Comparison of ENCODE assay signal across 8 cellular contexts in the genomic region with DNA sequence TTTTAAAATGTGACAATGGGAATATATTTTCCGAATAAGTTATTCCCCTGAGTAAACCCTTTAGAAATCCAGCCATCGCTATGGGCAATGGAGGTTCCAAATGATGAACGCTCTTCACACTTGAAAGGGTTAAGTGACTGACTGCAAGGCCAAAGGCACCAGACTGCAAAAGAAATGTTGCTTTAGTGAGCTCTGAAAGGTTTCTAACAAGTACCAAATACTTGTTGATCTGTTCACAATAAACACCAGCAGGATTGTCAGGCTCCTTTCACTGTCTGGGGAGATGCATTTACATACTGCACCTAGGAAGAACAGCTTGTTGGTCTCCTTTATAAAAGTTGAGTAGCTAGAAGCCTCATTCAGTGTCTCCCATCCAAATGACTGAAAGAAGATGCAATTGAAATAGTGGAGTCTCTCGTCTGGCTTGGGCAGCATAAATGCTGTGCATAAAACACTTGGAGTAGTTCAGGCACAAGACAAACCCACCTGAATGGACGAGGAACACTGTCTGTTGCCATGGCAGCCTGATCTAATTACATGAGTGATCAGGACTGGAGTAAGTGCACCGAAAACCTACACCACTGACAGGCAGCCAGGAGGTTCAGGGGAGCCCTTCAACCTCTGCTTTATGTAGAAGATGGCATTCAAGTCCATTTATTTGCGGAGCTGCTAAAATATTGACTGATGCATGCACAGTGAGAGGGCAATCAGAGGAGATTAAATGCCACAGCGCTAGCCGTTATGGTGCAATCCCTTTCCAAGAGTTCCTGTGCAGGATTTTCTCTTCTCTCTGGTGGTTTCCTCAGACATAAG. TPM values are rescaled to one million over a fixed set of nuclear protein-coding genes. Genes with fewer than 3 reads are reported as not detected.
DNase-seq lines count a peak whose midpoint lies in the region; ATAC-seq and TF ChIP-seq lines count a peak whose summit lies in the region.

No MANE protein-coding gene starts in this region.

- no peaks in the 10 kb centered on the region for H3K36me3 Mint-ChIP-seq in natural killer cell

- peak overlapping the region; percentile 58 to 97 (median 84) for H3K4me3 ChIP-seq in dorsolateral prefrontal cortex

- TF ChIP-seq CTCF in dorsolateral prefrontal cortex (IDR thresholded peaks at IDR 0.05 in 54 of 56, conservative IDR thresholded peaks at IDR 0.05 in 2 of 56; ENCODE audit: low read depth in 1 of 56, partially characterized antibody in 56 of 56): no peak
- no peak for TF ChIP-seq CTCF in natural killer cell (IDR thresholded peaks at IDR 0.05)

- H3K4me3 Mint-ChIP-seq in natural killer cell: peak overlapping the region; percentile 98

- intact Hi-C loops in dorsolateral prefrontal cortex (cut with DNase I) (loop anchor here (5.0 kb wide), 2 partner anchors 36 to 41 kb away; no protein-coding TSS in a partner anchor), natural killer cell (cut with micrococcal nuclease) (loop anchor here (2.0 kb wide), 1 partner anchor 18 kb away; no protein-coding TSS in a partner anchor)

- H3K27me3 Mint-ChIP-seq in natural killer cell (ENCODE audit: low read depth in 2 of 2): no peaks in the 10 kb centered on the region

- peaks cover 43 to 57% of the 10 kb centered on the region in 2 donors for H3K4me1 Mint-ChIP-seq in natural killer cell

- DNase-seq in NCI-H2029 (lab: John Stamatoyannopoulos, UW) (peak; percentile 12), NCI-H2029 treated with DMSO at 0.1 percent for 48 hours (lab: John Stamatoyannopoulos, UW) (no peak), NCI-H82 treated with DMSO at 0.1 percent for 48 hours (lab: John Stamatoyannopoulos, UW; ENCODE audit: unreplicated experiment) (peak; percentile 52), dorsolateral prefrontal cortex (no peak), natural killer cell (no peak), T-helper 9 cell (no peak), DMS114 treated with DMSO at 0.1 percent for 48 hours (lab: John Stamatoyannopoulos, UW; ENCODE audit: unreplicated experiment) (no peak)

- H3K27me3 ChIP-seq in dorsolateral prefrontal cortex: no peaks in the 10 kb centered on the region

- peak overlapping the region in 55 of 59 donors; percentile 30 to 99 (median 97) for H3K27ac ChIP-seq in dorsolateral prefrontal cortex

- no peak for ATAC-seq in natural killer cell
- no peak for ATAC-seq in HG02981 (IDR thresholded peaks at IDR 0.05; ENCODE audit: unreplicated experiment)

- H3K9me3 Mint-ChIP-seq in natural killer cell: no peaks in the 10 kb centered on the region

- H3K27ac Mint-ChIP-seq in natural killer cell: peak overlapping the region; percentile 95 to 97

RNA-seq across cellular contexts. Expression of gene ATXN1, which starts 2.9 kb away (rescaled TPM):
- 100 to 1,000 TPM; 131 to 255 (median 189) TPM for total RNA-seq in dorsolateral prefrontal cortex
- total RNA-seq in natural killer cell: 100 to 1,000 TPM in 1 of 3 donors, 10 to 100 TPM in 2; 90.4 to 120 (median 97.9) TPM

Comparison
In these comparisons a context has a peak if more than half of its experiments do, and no peak if none do; other contexts are left out.
1. DNase-seq: peak in NCI-H2029 (single experiment) and NCI-H82 treated with DMSO at 0.1 percent for 48 hours (single experiment); none in NCI-H2029 treated with DMSO at 0.1 percent for 48 hours (single experiment), dorsolateral prefrontal cortex (0 of 10), natural killer cell (single experiment), T-helper 9 cell (single experiment) and DMS114 treated with DMSO at 0.1 percent for 48 hours (single experiment).